1 cellular context compared by ENCODE assay signal in genomic region chr16:10240854-10241613, GRCh38.
TF ChIP-seq lines count a peak whose summit lies in the region.

No MANE protein-coding gene starts in this region.

TF ChIP-seq in K562, 482 proteins besides CTCF, POLR2A, EP300 and RAD21 (continued from another document):
- TF ChIP-seq GMEB1 (CRISPR knock-in tag; IDR thresholded peaks at IDR 0.05), result no peak
- TF ChIP-seq ELF2 (CRISPR knock-in tag; IDR thresholded peaks at IDR 0.05), result no peak
- no peak for TF ChIP-seq IRF2 (CRISPR knock-in tag; IDR thresholded peaks at IDR 0.05)
- TF ChIP-seq RBFOX2 (IDR thresholded peaks at IDR 0.05; ENCODE audit: low read depth, low read length), result no peak
- no peak for TF ChIP-seq NELFE (IDR thresholded peaks at IDR 0.05; ENCODE audit: insufficient read depth, insufficient read length)
- TF ChIP-seq ZNF444 (CRISPR knock-in tag; IDR thresholded peaks at IDR 0.05), result no peak
- TF ChIP-seq SIN3A (IDR thresholded peaks at IDR 0.05; ENCODE audit: borderline replicate concordance in 2 of 2, control insufficient read depth in 1 of 2, low read depth in 2 of 2, low read length in 2 of 2), result no peak
- no peak for TF ChIP-seq MEIS2 (IDR thresholded peaks at IDR 0.05; ENCODE audit: partially characterized antibody)
- no peak for TF ChIP-seq ATF6 (CRISPR knock-in tag; IDR thresholded peaks at IDR 0.05)
- peak; percentile 55; the same call in 1 of the 2 replicates for TF ChIP-seq L3MBTL2 (IDR thresholded peaks at IDR 0.05)
- no peak for TF ChIP-seq ZNF609 (CRISPR knock-in tag; IDR thresholded peaks at IDR 0.05; ENCODE audit: borderline replicate concordance)
- TF ChIP-seq THAP12 (CRISPR knock-in tag; IDR thresholded peaks at IDR 0.05), result no peak
- no peak for TF ChIP-seq RNF2 (IDR thresholded peaks at IDR 0.05)
- no peak for TF ChIP-seq CGGBP1 (CRISPR knock-in tag; IDR thresholded peaks at IDR 0.05)
TF ChIP-seq in K562: peak in this region for 20.
